7 cellular contexts compared by ENCODE assay signal in genomic region chr4:107050525-107051135, GRCh38. TPM values are rescaled to one million over a fixed set of nuclear protein-coding genes. Genes with fewer than 3 reads are reported as not detected.
DNase-seq lines count a peak whose midpoint lies in the region; FAIRE-seq and TF ChIP-seq lines count a peak whose summit lies in the region.

No MANE protein-coding gene starts in this region.

- H2AFZ ChIP-seq in parathyroid adenoma, result no peak overlapping the region

- H3K4me1 Mint-ChIP-seq in activated T-cell treated with anti-CD3 and anti-CD28 coated beads, Interleukin-2, amount 50 U/mL, for 24 hours (ENCODE audit: low read depth), result no peaks in the 10 kb centered on the region

- H3K27me3 Mint-ChIP-seq in activated T-cell treated with anti-CD3 and anti-CD28 coated beads, Interleukin-2, amount 50 U/mL, for 24 hours, result no peaks in the 10 kb centered on the region

- FAIRE-seq in bronchial epithelial cell (lab: Jason Lieb, UNC), result no peak

- H3K4me3 ChIP-seq in GM12875 (ENCODE audit: low read depth, low read length) (no peak overlapping the region), LNCaP clone FGC (ENCODE audit: low read depth, low read length) (no peak overlapping the region), bronchial epithelial cell (ENCODE audit: low read depth, low read length) (no peak overlapping the region), parathyroid adenoma (ENCODE audit: low read depth, low read length) (no peak overlapping the region)

- no peaks in the 10 kb centered on the region for H3K36me3 ChIP-seq in bronchial epithelial cell (ENCODE audit: control insufficient read depth, insufficient read depth, low read length)
- H3K36me3 ChIP-seq in parathyroid adenoma (ENCODE audit: control insufficient read depth, insufficient read depth, low read length), result no peaks in the 10 kb centered on the region

- H3K9me3 Mint-ChIP-seq in activated T-cell treated with anti-CD3 and anti-CD28 coated beads, Interleukin-2, amount 50 U/mL, for 24 hours, result peaks cover 8% of the 10 kb centered on the region

- H3K4me3 Mint-ChIP-seq in activated T-cell treated with anti-CD3 and anti-CD28 coated beads, Interleukin-2, amount 50 U/mL, for 24 hours, result no peak overlapping the region

- peaks cover 2% of the 10 kb centered on the region for H3K27me3 ChIP-seq in bronchial epithelial cell (ENCODE audit: control insufficient read depth, insufficient read depth, low read length)
- H3K27me3 ChIP-seq in parathyroid adenoma (ENCODE audit: control insufficient read depth, insufficient read depth, low read length), result no peaks in the 10 kb centered on the region

- H3K36me3 Mint-ChIP-seq in activated T-cell treated with anti-CD3 and anti-CD28 coated beads, Interleukin-2, amount 50 U/mL, for 24 hours (ENCODE audit: low read depth), result no peaks in the 10 kb centered on the region

- no peak overlapping the region for H3K4me2 ChIP-seq in parathyroid adenoma (ENCODE audit: low read length)

- TF ChIP-seq CTCF in GM12875 (IDR thresholded peaks at IDR 0.05; ENCODE audit: borderline replicate concordance, insufficient read depth, low read depth, low read length) (peak; percentile 46; the same call in 1 of the 2 replicates), LNCaP clone FGC (IDR thresholded peaks at IDR 0.05; ENCODE audit: control insufficient read depth, extremely low read depth, insufficient read depth) (peak; percentile 71), bronchial epithelial cell (IDR thresholded peaks at IDR 0.05; ENCODE audit: insufficient read depth, low read length, severe bottlenecking) (peak; percentile 66), parathyroid adenoma (IDR thresholded peaks at IDR 0.05) (peak; percentile 24)

- H3K9me3 ChIP-seq in parathyroid adenoma (ENCODE audit: control insufficient read depth, low read length), result no peaks in the 10 kb centered on the region

- no peak overlapping the region for H3K27ac ChIP-seq in parathyroid adenoma

- no peaks in the 10 kb centered on the region for H3K4me1 ChIP-seq in parathyroid adenoma

- H3K79me2 ChIP-seq in parathyroid adenoma, result no peaks in the 10 kb centered on the region

- no peak overlapping the region for H3K27ac Mint-ChIP-seq in activated T-cell treated with anti-CD3 and anti-CD28 coated beads, Interleukin-2, amount 50 U/mL, for 24 hours

- no peak overlapping the region for H3K9ac ChIP-seq in parathyroid adenoma

- DNase-seq in LNCaP clone FGC (ENCODE audit: low read depth), result no peak
- peak; percentile 29 for DNase-seq in bronchial epithelial cell (ENCODE audit: low read depth)
- no peak for DNase-seq in stimulated activated CD4-positive, alpha-beta T cell treated with anti-CD3 and anti-CD28 coated beads, Interleukin-15, amount 100 ng/mL, for 24 hours
- no peak for DNase-seq in activated T-cell treated with anti-CD3 and anti-CD28 coated beads, Interleukin-2, amount 50 U/mL, for 24 hours
- DNase-seq in NCI-H1048 (lab: John Stamatoyannopoulos, UW), result no peak

RNA-seq across cellular contexts. Expression of gene DKK2, which starts 14.5 kb away (rescaled TPM):
- 0.26 TPM in 1 of 2 replicates, not detected in the other for total RNA-seq in bronchial epithelial cell
